9 cellular contexts compared by ENCODE assay signal in genomic region chr11:70111269-70112016, GRCh38. TPM values are rescaled to one million over a fixed set of nuclear protein-coding genes. Genes with fewer than 3 reads are reported as not detected.
DNase-seq lines count a peak whose midpoint lies in the region; ATAC-seq and TF ChIP-seq lines count a peak whose summit lies in the region.
"Had no signal": no experiment of that assay in that cellular context is flagged by ENCODE, and none has a peak within 500 bp of the region (broad histone marks: within the 10 kb centered on the region; RNA-seq: fewer than 3 reads in every experiment).

No MANE protein-coding gene starts in this region.

- H3K27me3 Mint-ChIP-seq in WTC11 (ENCODE audit: low read depth) = no peaks in the 10 kb centered on the region

- H3K27ac ChIP-seq in RWPE1 = no peak overlapping the region
- H3K27ac ChIP-seq: lower lobe of right lung had no signal

- no peaks in the 10 kb centered on the region for H3K36me3 Mint-ChIP-seq in WTC11

- no peak overlapping the region; the same call in none of the 2 replicates for H3K27ac Mint-ChIP-seq in WTC11

- peak; percentile 43 for ATAC-seq in WTC11
- no peak for ATAC-seq in activated CD4-positive, CD25-positive, alpha-beta regulatory T cell treated with anti-CD3 and anti-CD28 coated beads, Interleukin-2, amount 50 U/mL, for 24 hours

- no peak overlapping the region for H3K4me3 ChIP-seq in AG04449 (ENCODE audit: low read depth, low read length)
- H3K4me3 ChIP-seq: lower lobe of right lung had no signal

- POLR2A ChIA-PET in AG04449 (lab: Yijun Ruan, JAX) = no interaction called here
- POLR2A ChIA-PET in WTC11 (lab: Charles Lee) = no interaction called here
- POLR2A ChIA-PET in RWPE1 (lab: Yijun Ruan, JAX; ENCODE audit: low non-redundant PET) = no interaction called here

- CTCF ChIA-PET in AG04449 (lab: Yijun Ruan, JAX) (no interaction called here), WTC11 (lab: Charles Lee) (interaction anchor here (0.8 to 1.9 kb wide), 7 partner anchors 9 to 219 kb away, joined by 3 to 5 read pairs (median 3); no protein-coding TSS in a partner anchor), RWPE1 (lab: Yijun Ruan, JAX) (interaction anchor here (0.6 kb wide), 2 partner anchors 223 to 427 kb away, joined by 3 to 4 read pairs; no protein-coding TSS in a partner anchor)

- DNase-seq in AG04449 (ENCODE audit: low read depth, low spot score) (peak; percentile 33), HT-29 (ENCODE audit: low spot score) (peak; percentile 25), WTC11 (ENCODE audit: low spot score) (peak; percentile 33), left kidney (ENCODE audit: low read depth, low spot score) (peak; percentile 85), GM19238 (ENCODE audit: insufficient read length, low spot score) (no peak), RWPE1 (ENCODE audit: low spot score) (no peak)
- DNase-seq in NK-92 treated with Interleukin-12 subunit alpha and Interleukin-12 subunit beta, amount 100 ng/mL, for 24 hours (lab: John Stamatoyannopoulos, UW) = no peak
- DNase-seq: lower lobe of right lung had no signal

- peaks cover 11% of the 10 kb centered on the region for H3K4me1 Mint-ChIP-seq in WTC11

- H3K4me3 Mint-ChIP-seq in WTC11 = no peak overlapping the region

- no peaks in the 10 kb centered on the region for H3K9me3 Mint-ChIP-seq in WTC11

- TF ChIP-seq CTCF in AG04449 (IDR thresholded peaks at IDR 0.05; ENCODE audit: insufficient read depth, low read length, missing control alignments) (no peak), WTC11 (IDR thresholded peaks at IDR 0.05) (no peak), RWPE1 (conservative IDR thresholded peaks at IDR 0.05; ENCODE audit: low read depth) (no peak)

TF ChIP-seq in WTC11, 78 proteins besides CTCF, POLR2A, EP300 and RAD21:
- no peak for TF ChIP-seq ZNF138 (CRISPR knock-in tag; conservative IDR thresholded peaks at IDR 0.05)
TF ChIP-seq in WTC11: peak in this region for 0.

RNA-seq across cellular contexts. Expression of gene ANO1, which starts 33.3 kb away (rescaled TPM):
- total RNA-seq in HT-29 (2014; rRNA removed; shearing (Covaris generic)) = 83.2 and 114 TPM in 2 replicates
- 4.1 to 5.0 TPM (median 4.7 TPM) in 3 replicates for total RNA-seq in WTC11 (2021)

Comparison
In these comparisons a context has a peak if more than half of its experiments do, and no peak if none do; other contexts are left out.
1. DNase-seq: peak in AG04449 (single experiment), HT-29 (single experiment), WTC11 (single experiment) and left kidney (single experiment); none in GM19238 (single experiment), RWPE1 (single experiment) and NK-92 treated with Interleukin-12 subunit alpha and Interleukin-12 subunit beta, amount 100 ng/mL, for 24 hours (single experiment).
2. RNA of gene ANO1, which starts 33.3 kb away (total RNA-seq): 83.2 to 114 TPM in HT-29; 4.1 to 5.0 TPM in WTC11; every median in the first group is over 10 times any median in the second.